ENCODE assay signal across 8 cellular contexts in genomic region chr1:166165661-166166399, GRCh38. TPM values are rescaled to one million over a fixed set of nuclear protein-coding genes. Genes with fewer than 3 reads are reported as not detected.
DNase-seq lines count a peak whose midpoint lies in the region; ATAC-seq and TF ChIP-seq lines count a peak whose summit lies in the region.

No MANE protein-coding gene starts in this region.

- H3K27me3 Mint-ChIP-seq in activated T-cell treated with anti-CD3 and anti-CD28 coated beads, Interleukin-2, amount 50 U/mL, for 24 hours, result peaks cover 67% of the 10 kb centered on the region

- no peak overlapping the region for H3K27ac ChIP-seq in heart right ventricle

- H3K4me3 Mint-ChIP-seq in activated T-cell treated with anti-CD3 and anti-CD28 coated beads, Interleukin-2, amount 50 U/mL, for 24 hours, result peak overlapping the region; percentile 74

- H3K4me1 ChIP-seq in heart right ventricle, result peaks cover 0 to 30% (median 23%) of the 10 kb centered on the region in 9 donors

- peaks cover 0 to 64% (median 0%) of the 10 kb centered on the region in 7 donors for H3K27me3 ChIP-seq in heart right ventricle

- ATAC-seq in HG02678 (IDR thresholded peaks at IDR 0.05; ENCODE audit: unreplicated experiment), result peak; percentile 2
- no peak for ATAC-seq in heart right ventricle
- no peak for ATAC-seq in GM18868 (IDR thresholded peaks at IDR 0.05; ENCODE audit: unreplicated experiment)

- intact Hi-C loops in heart right ventricle (cut with DNase I), result loop anchor here in 8 of 10 donors (5.0 to 10.0 kb wide), 6 partner anchors 141 to 771 kb away; no protein-coding TSS in a partner anchor

- WGBS in heart right ventricle, 2 donors, result 1% methylated on average over 61 to 71 of the region's 71 CpGs

- no peaks in the 10 kb centered on the region for H3K36me3 Mint-ChIP-seq in activated T-cell treated with anti-CD3 and anti-CD28 coated beads, Interleukin-2, amount 50 U/mL, for 24 hours (ENCODE audit: low read depth)

- TF ChIP-seq CTCF in heart right ventricle (IDR thresholded peaks at IDR 0.05) (no peak), retinal pigment epithelial cell (conservative IDR thresholded peaks at IDR 0.05; ENCODE audit: low read depth, low read length) (no peak)

- no peaks in the 10 kb centered on the region for H3K9me3 Mint-ChIP-seq in activated T-cell treated with anti-CD3 and anti-CD28 coated beads, Interleukin-2, amount 50 U/mL, for 24 hours

- no peaks in the 10 kb centered on the region for H3K9me3 ChIP-seq in heart right ventricle

- H3K4me3 ChIP-seq in heart right ventricle, result peak overlapping the region; percentile 28 to 83 (median 65)
- H3K4me3 ChIP-seq in retinal pigment epithelial cell (ENCODE audit: low read length), result peak overlapping the region; percentile 35

- H3K36me3 ChIP-seq in heart right ventricle, result no peaks in the 10 kb centered on the region

- peaks cover 34% of the 10 kb centered on the region for H3K4me1 Mint-ChIP-seq in activated T-cell treated with anti-CD3 and anti-CD28 coated beads, Interleukin-2, amount 50 U/mL, for 24 hours (ENCODE audit: low read depth)

- H3K27ac Mint-ChIP-seq in activated T-cell treated with anti-CD3 and anti-CD28 coated beads, Interleukin-2, amount 50 U/mL, for 24 hours, result no peak overlapping the region

- DNase-seq in DMS53 treated with DMSO at 0.1 percent for 48 hours (lab: John Stamatoyannopoulos, UW; ENCODE audit: unreplicated experiment) (peak; percentile 38), heart right ventricle (peak in 1 of 2 donors; percentile 19), retinal pigment epithelial cell (ENCODE audit: low read depth) (no peak), medulla oblongata (ENCODE audit: extremely low spot score) (no peak), activated gamma-delta T cell treated with Interleukin-2 at 50 U/mL for 16 hours (no peak)
- DNase-seq in activated T-cell treated with anti-CD3 and anti-CD28 coated beads, Interleukin-2, amount 50 U/mL, for 24 hours, result peak; percentile 46

RNA-seq across cellular contexts. Expression of gene FAM78B, which starts 1.0 kb away (rescaled TPM):
- total RNA-seq in heart right ventricle, result 1 to 10 TPM; 1.9 to 5.4 (median 2.8) TPM
- 1 to 10 TPM; 1.4 to 1.5 TPM for polyA plus RNA-seq in heart right ventricle

Comparison
In these comparisons a context has a peak if more than half of its experiments do, and no peak if none do; other contexts are left out.
1. DNase-seq: peak in DMS53 treated with DMSO at 0.1 percent for 48 hours (single experiment) and activated T-cell treated with anti-CD3 and anti-CD28 coated beads, Interleukin-2, amount 50 U/mL, for 24 hours (single experiment); none in retinal pigment epithelial cell (single experiment), medulla oblongata (single experiment) and activated gamma-delta T cell treated with Interleukin-2 at 50 U/mL for 16 hours (single experiment).